Comparison of ENCODE assay signal across 9 cellular contexts in the genomic region with DNA sequence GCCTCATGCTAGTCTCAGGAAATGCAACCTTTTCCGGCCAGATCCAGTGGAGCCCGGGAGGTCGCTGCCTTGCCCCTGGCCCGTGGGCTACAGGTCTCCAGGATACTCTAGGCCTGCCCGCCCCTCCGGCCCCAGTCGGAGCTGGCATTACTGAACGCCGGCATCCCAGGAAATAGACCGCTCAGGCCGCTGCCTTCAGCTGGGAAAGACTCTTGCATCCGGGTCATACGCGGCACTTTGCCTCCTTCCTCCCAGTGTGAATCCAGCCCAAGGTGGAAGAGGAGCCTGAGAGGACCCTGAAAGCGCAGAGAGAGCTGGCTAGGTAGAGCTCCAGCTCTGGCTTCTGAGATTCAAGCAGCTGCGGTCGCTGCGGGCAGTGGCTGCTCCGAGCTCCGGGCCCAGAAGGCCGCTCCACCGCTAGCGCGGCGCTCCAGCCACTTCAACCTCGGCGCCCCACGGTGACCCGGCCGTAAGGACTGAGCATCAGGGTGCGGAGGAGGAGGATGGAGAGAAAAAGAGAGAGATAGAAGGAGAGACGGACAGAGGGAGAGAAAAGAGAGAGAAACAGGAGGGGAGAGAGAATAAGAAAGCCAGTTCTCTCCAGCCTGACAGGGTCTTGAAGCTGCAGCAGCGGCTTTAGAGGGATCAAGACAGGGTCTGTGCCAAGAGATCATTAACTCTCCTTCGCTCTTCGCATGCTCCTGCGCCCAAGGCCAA. TPM values are rescaled to one million over a fixed set of nuclear protein-coding genes. Genes with fewer than 3 reads are reported as not detected.
DNase-seq lines count a peak whose midpoint lies in the region; ATAC-seq and TF ChIP-seq lines count a peak whose summit lies in the region.
"Had no signal": no experiment of that assay in that cellular context is flagged by ENCODE, and none has a peak within 500 bp of the region (broad histone marks: within the 10 kb centered on the region; RNA-seq: fewer than 3 reads in every experiment).

No MANE protein-coding gene starts in this region.

- H3K9me2 ChIP-seq in GM23338 (ENCODE audit: insufficient read depth): no peaks in the 10 kb centered on the region

- H3K9me3 Mint-ChIP-seq in GM23338 (peaks cover 10% of the 10 kb centered on the region; the same call in 2 of the 3 replicates), brain (peaks cover 0 to 19% (median 7%) of the 10 kb centered on the region in 5 experiments)

- H3K27me3 ChIP-seq in GM23338 (ENCODE audit: insufficient read depth): peaks cover 100% of the 10 kb centered on the region
- peaks cover 10% of the 10 kb centered on the region for H3K27me3 ChIP-seq in foreskin keratinocyte

- H2AFZ ChIP-seq in GM23338: no peak overlapping the region

- no peak overlapping the region for H3K4me3 ChIP-seq in GM23338

- H3K4me1 ChIP-seq in GM23338 (ENCODE audit: insufficient read depth) (peaks cover 36% of the 10 kb centered on the region), foreskin keratinocyte (peaks cover 12% of the 10 kb centered on the region)

- H3K27ac Mint-ChIP-seq in GM23338 (no peak overlapping the region), brain (peak overlapping the region in 3 of 5 experiments; percentile 12 to 97 (median 95))
- H3K27ac Mint-ChIP-seq: activated naive CD8-positive, alpha-beta T cell; stimulated activated naive B cell treated with anti-CD40 and anti-IgM and Interleukin-4, amounts not matched to agents 10 μg/mL and 1 μg/mL and 100 μg/mL, for 72 hours had no signal

- no peak overlapping the region for H3K27ac ChIP-seq in GM23338 (ENCODE audit: low read depth)
- no peak overlapping the region for H3K27ac ChIP-seq in foreskin keratinocyte

- TF ChIP-seq CTCF in GM23338 (conservative IDR thresholded peaks at IDR 0.05; ENCODE audit: low read depth in 2 of 2) (no peak), brain (conservative IDR thresholded peaks at IDR 0.05) (no peak), foreskin keratinocyte (conservative IDR thresholded peaks at IDR 0.05) (no peak)

- peaks cover 53% of the 10 kb centered on the region for H4K20me1 ChIP-seq in GM23338 (replicated peaks; ENCODE audit: insufficient read depth)

- no peaks in the 10 kb centered on the region for H3K79me2 ChIP-seq in GM23338 (replicated peaks; ENCODE audit: insufficient read depth)

- H3K4me1 Mint-ChIP-seq in GM23338: peaks cover 22% of the 10 kb centered on the region
- H3K4me1 Mint-ChIP-seq in brain: peaks cover 31% of the 10 kb centered on the region

- H3K4me2 ChIP-seq in GM23338: no peak overlapping the region; the same call in 1 of the 2 replicates

- ATAC-seq in GM23338 (no peak), foreskin keratinocyte (no peak)
- ATAC-seq: stimulated activated naive B cell treated with anti-CD40 and anti-IgM and Interleukin-4, amounts not matched to agents 10 μg/mL and 1 μg/mL and 100 μg/mL, for 72 hours had no signal

- H3K36me3 Mint-ChIP-seq in GM23338 (ENCODE audit: low read depth): no peaks in the 10 kb centered on the region; the same call in 2 of the 3 replicates
- peaks cover 13% of the 10 kb centered on the region for H3K36me3 Mint-ChIP-seq in brain
- H3K36me3 Mint-ChIP-seq: activated naive CD8-positive, alpha-beta T cell had no signal

- DNase-seq in GM23338 (ENCODE audit: low spot score) (peak; percentile 60), retina (peak; percentile 67), DMS 273 (lab: John Stamatoyannopoulos, UW; ENCODE audit: unreplicated experiment) (no peak), foreskin keratinocyte (no peak)
- no peak for DNase-seq in activated CD8-positive, alpha-beta memory T cell treated with anti-CD3 and anti-CD28 coated beads, Interleukin-2, amount 50 U/mL, for 4 hours
- DNase-seq: GOT3; stimulated activated naive B cell treated with anti-CD40 and anti-IgM and Interleukin-4, amounts not matched to agents 10 μg/mL and 1 μg/mL and 100 μg/mL, for 72 hours had no signal

- H3K4me3 Mint-ChIP-seq in GM23338: no peak overlapping the region
- peak overlapping the region in 3 of 5 experiments; percentile 78 to 93 (median 79) for H3K4me3 Mint-ChIP-seq in brain

- H3K27me3 Mint-ChIP-seq in GM23338 (ENCODE audit: insufficient read depth, low read depth, poor library complexity) (peaks cover 95% of the 10 kb centered on the region), brain (peaks cover 99% of the 10 kb centered on the region)

- no peaks in the 10 kb centered on the region for H3K36me3 ChIP-seq in GM23338 (ENCODE audit: insufficient read depth)

- H3F3A ChIP-seq in GM23338 (replicated peaks; ENCODE audit: low read depth): peaks cover 47% of the 10 kb centered on the region

TF ChIP-seq in GM23338, 12 proteins besides CTCF, POLR2A, EP300 and RAD21 (continues in another document):
- TF ChIP-seq CREB1 (CRISPR knock-in tag; IDR thresholded peaks at IDR 0.05; ENCODE audit: low read depth) (no peak), ETS1 (IDR thresholded peaks at IDR 0.05) (no peak), ZNF331 (CRISPR knock-in tag; IDR thresholded peaks at IDR 0.05; ENCODE audit: low read depth) (no peak), JUNB (IDR thresholded peaks at IDR 0.05; ENCODE audit: unreplicated experiment) (no peak), ZNF114 (CRISPR knock-in tag; IDR thresholded peaks at IDR 0.05) (no peak), NANOG (IDR thresholded peaks at IDR 0.05; ENCODE audit: borderline replicate concordance) (no peak)

RNA-seq across cellular contexts. Expression of gene HOXA10, which starts 1.7 kb away (rescaled TPM):
- not detected in 2 replicates for total RNA-seq in GM23338 (2014; rRNA removed; shearing (Covaris generic))
- not detected in 2 replicates for polyA plus RNA-seq in GM23338 (2016; fragmentation: Nextera tagmentation; extraction: Ambion mirVana)
- polyA plus RNA-seq in brain (ENCODE audit: insufficient read depth, low read depth, low replicate concordance): 62.0 TPM
- total RNA-seq in foreskin keratinocyte: 4.8 and 6.1 TPM in 2 replicates
- polyA plus RNA-seq in foreskin keratinocyte: 3.3 and 3.7 TPM in 2 replicates

RNA-seq across cellular contexts. Expression of gene HOXA11, which starts 9.2 kb away (rescaled TPM):
- total RNA-seq in GM23338 (2014; rRNA removed; shearing (Covaris generic)): not detected in 2 replicates
- polyA plus RNA-seq in GM23338 (2016; fragmentation: Nextera tagmentation; extraction: Ambion mirVana) (not detected in 2 replicates), brain (ENCODE audit: insufficient read depth, low read depth, low replicate concordance) (20.1 TPM), foreskin keratinocyte (0.17 and 0.21 TPM in 2 replicates)
- total RNA-seq in foreskin keratinocyte: 0.07 and 0.31 TPM in 2 replicates

RNA-seq across cellular contexts. Expression of gene HOXA9, which starts 10.4 kb away (rescaled TPM):
- not detected in 2 replicates for total RNA-seq in GM23338 (2014; rRNA removed; shearing (Covaris generic))
- polyA plus RNA-seq in GM23338 (2016; fragmentation: Nextera tagmentation; extraction: Ambion mirVana) (not detected in 2 replicates), brain (ENCODE audit: insufficient read depth, low read depth, low replicate concordance) (1.1 TPM), foreskin keratinocyte (34.9 and 51.1 TPM in 2 replicates)
- total RNA-seq in foreskin keratinocyte: 47.3 and 59.7 TPM in 2 replicates

RNA-seq across cellular contexts. Expression of gene HOXA7, which starts 19.3 kb away (rescaled TPM):
- total RNA-seq in GM23338 (2014; rRNA removed; shearing (Covaris generic)): not detected in 2 replicates
- polyA plus RNA-seq in GM23338 (2016; fragmentation: Nextera tagmentation; extraction: Ambion mirVana) (0.24 TPM in 1 of 2 replicates, not detected in the other), brain (ENCODE audit: insufficient read depth, low read depth, low replicate concordance) (1.3 TPM), foreskin keratinocyte (14.5 and 15.6 TPM in 2 replicates)
- total RNA-seq in foreskin keratinocyte: 13.1 and 13.3 TPM in 2 replicates

RNA-seq across cellular contexts. Expression of gene HOXA3, which starts 23.4 kb away (rescaled TPM):
- total RNA-seq in GM23338 (2014; rRNA removed; shearing (Covaris generic)): not detected in 2 replicates
- not detected in 2 replicates for polyA plus RNA-seq in GM23338 (2016; fragmentation: Nextera tagmentation; extraction: Ambion mirVana)
- polyA plus RNA-seq in brain (ENCODE audit: insufficient read depth, low read depth, low replicate concordance): 2.0 TPM
- total RNA-seq in foreskin keratinocyte: 1.2 and 2.1 TPM in 2 replicates
- polyA plus RNA-seq in foreskin keratinocyte: 1.0 and 1.4 TPM in 2 replicates

Comparison
In these comparisons a context has a peak if more than half of its experiments do, and no peak if none do; other contexts are left out.
1. DNase-seq: peak in GM23338 (single experiment) and retina (single experiment); none in DMS 273 (single experiment), foreskin keratinocyte (0 of 2) and activated CD8-positive, alpha-beta memory T cell treated with anti-CD3 and anti-CD28 coated beads, Interleukin-2, amount 50 U/mL, for 4 hours (single experiment).
2. RNA of gene HOXA10, which starts 1.7 kb away (polyA plus RNA-seq): 62.0 TPM in brain (single experiment); 3.3 to 3.7 TPM in foreskin keratinocyte and not detected in GM23338; every median in the first group is over 10 times any median in the second.
3. RNA of gene HOXA11, which starts 9.2 kb away (polyA plus RNA-seq): 20.1 TPM in brain (single experiment); 0.17 to 0.21 TPM in foreskin keratinocyte and not detected in GM23338; every median in the first group is over 10 times any median in the second.
4. RNA of gene HOXA9, which starts 10.4 kb away (polyA plus RNA-seq): 34.9 to 51.1 TPM in foreskin keratinocyte; 1.1 TPM in brain (single experiment) and not detected in GM23338; every median in the first group is over 10 times any median in the second.